ENCODE assay signal across 1 cellular context in the genomic region with DNA sequence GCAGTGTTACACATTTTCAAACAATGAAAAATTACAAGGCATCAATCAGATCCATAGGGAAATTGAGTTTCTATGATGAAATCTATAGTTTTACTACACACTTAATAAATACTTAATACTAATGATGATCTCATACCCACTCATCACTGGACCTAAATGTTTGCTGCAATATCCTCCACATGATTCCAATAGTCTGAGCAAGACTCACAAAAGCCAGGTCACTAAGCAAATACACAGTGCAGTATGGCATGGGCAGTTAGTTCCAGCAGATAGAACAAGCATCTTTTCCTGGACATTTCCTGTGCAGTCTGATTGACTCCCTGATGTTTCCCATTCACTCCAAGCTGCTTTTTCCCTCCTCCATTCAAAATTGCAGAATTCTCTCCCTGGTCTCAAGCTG.
TF ChIP-seq lines count a peak whose summit lies in the region.

No MANE protein-coding gene starts in this region.

TF ChIP-seq in WTC11, 78 proteins besides CTCF, POLR2A, EP300 and RAD21 (continued from another document):
- TF ChIP-seq ZBTB43 (CRISPR knock-in tag; IDR thresholded peaks at IDR 0.05): no peak
- TF ChIP-seq, protein P1, sequence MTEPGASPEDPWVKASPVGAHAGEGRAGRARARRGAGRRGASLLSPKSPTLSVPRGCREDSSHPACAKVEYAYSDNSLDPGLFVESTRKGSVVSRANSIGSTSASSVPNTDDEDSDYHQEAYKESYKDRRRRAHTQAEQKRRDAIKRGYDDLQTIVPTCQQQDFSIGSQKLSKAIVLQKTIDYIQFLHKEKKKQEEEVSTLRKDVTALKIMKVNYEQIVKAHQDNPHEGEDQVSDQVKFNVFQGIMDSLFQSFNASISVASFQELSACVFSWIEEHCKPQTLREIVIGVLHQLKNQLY (CRISPR knock-in tag; IDR thresholded peaks at IDR 0.05): no peak
- no peak for TF ChIP-seq ZNF121 (CRISPR knock-in tag; IDR thresholded peaks at IDR 0.05)
- TF ChIP-seq PRRX2 (CRISPR knock-in tag; IDR thresholded peaks at IDR 0.05): no peak
- TF ChIP-seq FOXJ3 (CRISPR knock-in tag; IDR thresholded peaks at IDR 0.05; ENCODE audit: borderline replicate concordance): no peak
- no peak for TF ChIP-seq PREB (CRISPR knock-in tag; IDR thresholded peaks at IDR 0.05; ENCODE audit: borderline replicate concordance)
- TF ChIP-seq ATF6 (CRISPR knock-in tag; IDR thresholded peaks at IDR 0.05): no peak
- no peak for TF ChIP-seq MXD4 (CRISPR knock-in tag; IDR thresholded peaks at IDR 0.05; ENCODE audit: borderline replicate concordance)
- TF ChIP-seq ZNF263 (CRISPR knock-in tag; IDR thresholded peaks at IDR 0.05; ENCODE audit: low read depth): no peak
- TF ChIP-seq SP1 (CRISPR knock-in tag; conservative IDR thresholded peaks at IDR 0.05): no peak
